1 cellular context compared by ENCODE assay signal in the genomic region with DNA sequence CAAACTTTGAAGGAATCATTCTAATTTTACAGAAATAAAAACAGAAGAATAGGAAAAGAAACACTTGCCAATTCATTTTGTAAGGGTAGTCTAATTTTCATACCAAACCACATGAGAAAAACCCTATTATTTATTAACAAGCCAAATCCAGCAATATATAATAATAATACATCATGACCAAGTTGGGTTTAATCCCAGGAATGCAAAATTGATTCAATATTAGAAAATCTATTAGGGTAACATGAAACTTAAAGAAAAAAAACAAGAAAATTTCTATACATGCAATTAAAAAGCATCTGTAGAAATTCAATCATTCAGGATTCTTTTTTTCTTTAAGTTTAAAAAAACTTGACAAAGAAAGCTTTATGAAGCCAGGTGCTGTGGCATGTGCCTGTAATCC.
TF ChIP-seq lines count a peak whose summit lies in the region.

No MANE protein-coding gene starts in this region.

TF ChIP-seq in K562, 482 proteins besides CTCF, POLR2A, EP300 and RAD21 (continued from another document and continues in another):
- TF ChIP-seq, protein P1, sequence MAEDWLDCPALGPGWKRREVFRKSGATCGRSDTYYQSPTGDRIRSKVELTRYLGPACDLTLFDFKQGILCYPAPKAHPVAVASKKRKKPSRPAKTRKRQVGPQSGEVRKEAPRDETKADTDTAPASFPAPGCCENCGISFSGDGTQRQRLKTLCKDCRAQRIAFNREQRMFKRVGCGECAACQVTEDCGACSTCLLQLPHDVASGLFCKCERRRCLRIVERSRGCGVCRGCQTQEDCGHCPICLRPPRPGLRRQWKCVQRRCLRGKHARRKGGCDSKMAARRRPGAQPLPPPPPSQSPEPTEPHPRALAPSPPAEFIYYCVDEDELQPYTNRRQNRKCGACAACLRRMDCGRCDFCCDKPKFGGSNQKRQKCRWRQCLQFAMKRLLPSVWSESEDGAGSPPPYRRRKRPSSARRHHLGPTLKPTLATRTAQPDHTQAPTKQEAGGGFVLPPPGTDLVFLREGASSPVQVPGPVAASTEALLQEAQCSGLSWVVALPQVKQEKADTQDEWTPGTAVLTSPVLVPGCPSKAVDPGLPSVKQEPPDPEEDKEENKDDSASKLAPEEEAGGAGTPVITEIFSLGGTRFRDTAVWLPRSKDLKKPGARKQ (CRISPR knock-in tag; IDR thresholded peaks at IDR 0.05) = 0 out of 2 replicates have a peak, but pooled peaks have one; percentile 58
- TF ChIP-seq FOXP4 (CRISPR knock-in tag; IDR thresholded peaks at IDR 0.05; ENCODE audit: borderline replicate concordance) = no peak
- TF ChIP-seq ZNF717 (CRISPR knock-in tag; IDR thresholded peaks at IDR 0.05) = 0 out of 2 replicates have a peak, but pooled peaks have one; percentile 13
- TF ChIP-seq EGR1 (conservative IDR thresholded peaks at IDR 0.05) = no peak
- TF ChIP-seq HEY1 (CRISPR knock-in tag; IDR thresholded peaks at IDR 0.05; ENCODE audit: borderline replicate concordance) = no peak
- TF ChIP-seq ZNF23 (CRISPR knock-in tag; IDR thresholded peaks at IDR 0.05) = no peak
- TF ChIP-seq, protein P2, sequence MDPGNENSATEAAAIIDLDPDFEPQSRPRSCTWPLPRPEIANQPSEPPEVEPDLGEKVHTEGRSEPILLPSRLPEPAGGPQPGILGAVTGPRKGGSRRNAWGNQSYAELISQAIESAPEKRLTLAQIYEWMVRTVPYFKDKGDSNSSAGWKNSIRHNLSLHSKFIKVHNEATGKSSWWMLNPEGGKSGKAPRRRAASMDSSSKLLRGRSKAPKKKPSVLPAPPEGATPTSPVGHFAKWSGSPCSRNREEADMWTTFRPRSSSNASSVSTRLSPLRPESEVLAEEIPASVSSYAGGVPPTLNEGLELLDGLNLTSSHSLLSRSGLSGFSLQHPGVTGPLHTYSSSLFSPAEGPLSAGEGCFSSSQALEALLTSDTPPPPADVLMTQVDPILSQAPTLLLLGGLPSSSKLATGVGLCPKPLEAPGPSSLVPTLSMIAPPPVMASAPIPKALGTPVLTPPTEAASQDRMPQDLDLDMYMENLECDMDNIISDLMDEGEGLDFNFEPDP (CRISPR knock-in tag; IDR thresholded peaks at IDR 0.05) = no peak
- TF ChIP-seq, protein P3, sequence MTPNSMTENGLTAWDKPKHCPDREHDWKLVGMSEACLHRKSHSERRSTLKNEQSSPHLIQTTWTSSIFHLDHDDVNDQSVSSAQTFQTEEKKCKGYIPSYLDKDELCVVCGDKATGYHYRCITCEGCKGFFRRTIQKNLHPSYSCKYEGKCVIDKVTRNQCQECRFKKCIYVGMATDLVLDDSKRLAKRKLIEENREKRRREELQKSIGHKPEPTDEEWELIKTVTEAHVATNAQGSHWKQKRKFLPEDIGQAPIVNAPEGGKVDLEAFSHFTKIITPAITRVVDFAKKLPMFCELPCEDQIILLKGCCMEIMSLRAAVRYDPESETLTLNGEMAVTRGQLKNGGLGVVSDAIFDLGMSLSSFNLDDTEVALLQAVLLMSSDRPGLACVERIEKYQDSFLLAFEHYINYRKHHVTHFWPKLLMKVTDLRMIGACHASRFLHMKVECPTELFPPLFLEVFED (CRISPR knock-in tag; conservative IDR thresholded peaks at IDR 0.05) = no peak
- no peak for TF ChIP-seq EZH2 (IDR thresholded peaks at IDR 0.05; ENCODE audit: borderline replicate concordance, low read depth, low read length)
- TF ChIP-seq VEZF1 (CRISPR knock-in tag; IDR thresholded peaks at IDR 0.05) = peak; percentile 37; the same call in 1 of the 2 replicates
- TF ChIP-seq ZNF668 (CRISPR knock-in tag; IDR thresholded peaks at IDR 0.05) = no peak
- no peak for TF ChIP-seq ZNF263 (CRISPR knock-in tag; IDR thresholded peaks at IDR 0.05; ENCODE audit: borderline replicate concordance)
- no peak for TF ChIP-seq MEF2D (tag; conservative IDR thresholded peaks at IDR 0.05; ENCODE audit: low read depth)
- no peak for TF ChIP-seq MAFG (tag; conservative IDR thresholded peaks at IDR 0.05)
- TF ChIP-seq RHOXF2B (CRISPR knock-in tag; conservative IDR thresholded peaks at IDR 0.05) = no peak
- no peak for TF ChIP-seq ZFP36 (IDR thresholded peaks at IDR 0.05; ENCODE audit: low read depth, low read length, partially characterized antibody)
- TF ChIP-seq POLR2H (tag; IDR thresholded peaks at IDR 0.05; ENCODE audit: low read depth) = peak; percentile 52
- no peak for TF ChIP-seq ZNF785 (CRISPR knock-in tag; IDR thresholded peaks at IDR 0.05)
- TF ChIP-seq, protein P4, sequence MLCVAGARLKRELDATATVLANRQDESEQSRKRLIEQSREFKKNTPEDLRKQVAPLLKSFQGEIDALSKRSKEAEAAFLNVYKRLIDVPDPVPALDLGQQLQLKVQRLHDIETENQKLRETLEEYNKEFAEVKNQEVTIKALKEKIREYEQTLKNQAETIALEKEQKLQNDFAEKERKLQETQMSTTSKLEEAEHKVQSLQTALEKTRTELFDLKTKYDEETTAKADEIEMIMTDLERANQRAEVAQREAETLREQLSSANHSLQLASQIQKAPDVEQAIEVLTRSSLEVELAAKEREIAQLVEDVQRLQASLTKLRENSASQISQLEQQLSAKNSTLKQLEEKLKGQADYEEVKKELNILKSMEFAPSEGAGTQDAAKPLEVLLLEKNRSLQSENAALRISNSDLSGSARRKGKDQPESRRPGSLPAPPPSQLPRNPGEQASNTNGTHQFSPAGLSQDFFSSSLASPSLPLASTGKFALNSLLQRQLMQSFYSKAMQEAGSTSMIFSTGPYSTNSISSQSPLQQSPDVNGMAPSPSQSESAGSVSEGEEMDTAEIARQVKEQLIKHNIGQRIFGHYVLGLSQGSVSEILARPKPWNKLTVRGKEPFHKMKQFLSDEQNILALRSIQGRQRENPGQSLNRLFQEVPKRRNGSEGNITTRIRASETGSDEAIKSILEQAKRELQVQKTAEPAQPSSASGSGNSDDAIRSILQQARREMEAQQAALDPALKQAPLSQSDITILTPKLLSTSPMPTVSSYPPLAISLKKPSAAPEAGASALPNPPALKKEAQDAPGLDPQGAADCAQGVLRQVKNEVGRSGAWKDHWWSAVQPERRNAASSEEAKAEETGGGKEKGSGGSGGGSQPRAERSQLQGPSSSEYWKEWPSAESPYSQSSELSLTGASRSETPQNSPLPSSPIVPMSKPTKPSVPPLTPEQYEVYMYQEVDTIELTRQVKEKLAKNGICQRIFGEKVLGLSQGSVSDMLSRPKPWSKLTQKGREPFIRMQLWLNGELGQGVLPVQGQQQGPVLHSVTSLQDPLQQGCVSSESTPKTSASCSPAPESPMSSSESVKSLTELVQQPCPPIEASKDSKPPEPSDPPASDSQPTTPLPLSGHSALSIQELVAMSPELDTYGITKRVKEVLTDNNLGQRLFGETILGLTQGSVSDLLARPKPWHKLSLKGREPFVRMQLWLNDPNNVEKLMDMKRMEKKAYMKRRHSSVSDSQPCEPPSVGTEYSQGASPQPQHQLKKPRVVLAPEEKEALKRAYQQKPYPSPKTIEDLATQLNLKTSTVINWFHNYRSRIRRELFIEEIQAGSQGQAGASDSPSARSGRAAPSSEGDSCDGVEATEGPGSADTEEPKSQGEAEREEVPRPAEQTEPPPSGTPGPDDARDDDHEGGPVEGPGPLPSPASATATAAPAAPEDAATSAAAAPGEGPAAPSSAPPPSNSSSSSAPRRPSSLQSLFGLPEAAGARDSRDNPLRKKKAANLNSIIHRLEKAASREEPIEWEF (CRISPR knock-in tag; IDR thresholded peaks at IDR 0.05) = 0 out of 2 replicates have a peak, but pooled peaks have one; percentile 35
- TF ChIP-seq HOXB6 (CRISPR knock-in tag; IDR thresholded peaks at IDR 0.05; ENCODE audit: borderline replicate concordance) = no peak
- TF ChIP-seq RERE (CRISPR knock-in tag; IDR thresholded peaks at IDR 0.05; ENCODE audit: borderline replicate concordance) = no peak
- TF ChIP-seq KDM5B (IDR thresholded peaks at IDR 0.05; ENCODE audit: insufficient replicate concordance, low read depth, low read length) = no peak
- TF ChIP-seq, protein P5, sequence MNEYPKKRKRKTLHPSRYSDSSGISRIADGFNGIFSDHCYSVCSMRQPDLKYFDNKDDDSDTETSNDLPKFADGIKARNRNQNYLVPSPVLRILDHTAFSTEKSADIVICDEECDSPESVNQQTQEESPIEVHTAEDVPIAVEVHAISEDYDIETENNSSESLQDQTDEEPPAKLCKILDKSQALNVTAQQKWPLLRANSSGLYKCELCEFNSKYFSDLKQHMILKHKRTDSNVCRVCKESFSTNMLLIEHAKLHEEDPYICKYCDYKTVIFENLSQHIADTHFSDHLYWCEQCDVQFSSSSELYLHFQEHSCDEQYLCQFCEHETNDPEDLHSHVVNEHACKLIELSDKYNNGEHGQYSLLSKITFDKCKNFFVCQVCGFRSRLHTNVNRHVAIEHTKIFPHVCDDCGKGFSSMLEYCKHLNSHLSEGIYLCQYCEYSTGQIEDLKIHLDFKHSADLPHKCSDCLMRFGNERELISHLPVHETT (CRISPR knock-in tag; conservative IDR thresholded peaks at IDR 0.05 in 1 of 2, IDR thresholded peaks at IDR 0.05 in 1 of 2) = no peak
- TF ChIP-seq GTF2E2 (tag; IDR thresholded peaks at IDR 0.05) = peak; percentile 74; the same call in 1 of the 2 replicates
